Comparison of ENCODE assay signal across 18 cellular contexts in genomic region chr7:139127648-139128047, GRCh38. TPM values are rescaled to one million over a fixed set of nuclear protein-coding genes. Genes with fewer than 3 reads are reported as not detected.
DNase-seq lines count a peak whose midpoint lies in the region; ATAC-seq and TF ChIP-seq lines count a peak whose summit lies in the region.
"Had no signal": no experiment of that assay in that cellular context is flagged by ENCODE, and none has a peak within 500 bp of the region (broad histone marks: within the 10 kb centered on the region; RNA-seq: fewer than 3 reads in every experiment).

No MANE protein-coding gene starts in this region.

- H3K4me3 Mint-ChIP-seq in MCF 10A (ENCODE audit: unreplicated experiment), result no peak overlapping the region
- H3K4me3 Mint-ChIP-seq: activated naive CD8-positive, alpha-beta T cell treated with anti-CD3 and anti-CD28 coated beads for 36 hours had no signal

- H3K4me1 ChIP-seq in breast epithelium (no peaks in the 10 kb centered on the region), osteoblast (ENCODE audit: insufficient read depth, low read length) (peaks cover under 1% of the 10 kb centered on the region), ascending aorta (no peaks in the 10 kb centered on the region)
- no peaks in the 10 kb centered on the region for H3K4me1 ChIP-seq in effector memory CD4-positive, alpha-beta T cell (ENCODE audit: control insufficient read depth, insufficient read depth, low read length, poor library complexity, severe bottlenecking)
- H3K4me1 ChIP-seq: upper lobe of left lung had no signal

- H4K20me1 ChIP-seq in osteoblast (ENCODE audit: insufficient read depth, low read length), result no peaks in the 10 kb centered on the region

- DNase-seq in MCF 10A (ENCODE audit: unreplicated experiment) (no peak), breast epithelium (ENCODE audit: low spot score in 2 of 2) (no peak), MV-4-11 (lab: John Stamatoyannopoulos, UW) (peak; percentile 40), amniotic epithelial cell (ENCODE audit: low read depth) (peak; percentile 6), osteoblast (ENCODE audit: insufficient read length, low spot score, missing footprints) (no peak), ascending aorta (ENCODE audit: low spot score in 2 of 2) (no peak)
- no peak for DNase-seq in effector memory CD4-positive, alpha-beta T cell
- DNase-seq: activated CD4-positive, CD25-positive, alpha-beta regulatory T cell treated with anti-CD3 and anti-CD28 coated beads, Interleukin-2, amount 50 U/mL, for 72 hours; activated naive CD8-positive, alpha-beta T cell treated with anti-CD3 and anti-CD28 coated beads for 36 hours; DMS 273 treated with DMSO at 0.1 percent for 48 hours; GOT3; kidney glomerular epithelial cell; NCI-H1436 treated with DMSO at 0.1 percent for 48 hours; NCI-H446; ovary; stimulated activated CD4-positive, alpha-beta T cell treated with anti-CD3 and anti-CD28 coated beads, Interleukin-4, amount 100 ng/mL, for 4 hours; upper lobe of left lung had no signal

- peak overlapping the region; percentile 31 for H3K27ac Mint-ChIP-seq in MCF 10A (ENCODE audit: low read depth, unreplicated experiment)

- no peak for ATAC-seq in HG02759 (IDR thresholded peaks at IDR 0.05; ENCODE audit: unreplicated experiment)

- intact Hi-C loops in MCF 10A (cut with micrococcal nuclease) (loop anchor here (10.0 kb wide), 1 partner anchor 1727 kb away; no protein-coding TSS in a partner anchor), breast epithelium (cut with DNase I; ENCODE audit: low total_unique reads) (no loop called here), ascending aorta (cut with DNase I) (no loop called here)

- TF ChIP-seq POLR2A in breast epithelium (IDR thresholded peaks at IDR 0.05), result no peak

- no peaks in the 10 kb centered on the region for H3K27me3 ChIP-seq in breast epithelium
- peaks cover 31% of the 10 kb centered on the region for H3K27me3 ChIP-seq in osteoblast (ENCODE audit: insufficient read depth, low read length)
- H3K27me3 ChIP-seq in ascending aorta, result no peaks in the 10 kb centered on the region
- H3K27me3 ChIP-seq in effector memory CD4-positive, alpha-beta T cell (replicated peaks; ENCODE audit: control insufficient read depth, insufficient read depth, low read length, poor library complexity, severe bottlenecking), result no peaks in the 10 kb centered on the region
- H3K27me3 ChIP-seq: ovary, upper lobe of left lung had no signal

- TF ChIP-seq CTCF in MCF 10A (IDR thresholded peaks at IDR 0.05; ENCODE audit: unreplicated experiment) (peak; percentile 8), breast epithelium (IDR thresholded peaks at IDR 0.05) (no peak), osteoblast (IDR thresholded peaks at IDR 0.05; ENCODE audit: extremely low read depth, low read depth, low read length) (peak; percentile 6), ascending aorta (IDR thresholded peaks at IDR 0.05) (no peak)

- H3K9me3 ChIP-seq in breast epithelium (no peaks in the 10 kb centered on the region), osteoblast (ENCODE audit: low read depth, low read length) (no peaks in the 10 kb centered on the region), ascending aorta (no peaks in the 10 kb centered on the region)
- H3K9me3 ChIP-seq in effector memory CD4-positive, alpha-beta T cell (ENCODE audit: control insufficient read depth, low read length), result no peaks in the 10 kb centered on the region
- H3K9me3 ChIP-seq: ovary, upper lobe of left lung had no signal

- H3K36me3 Mint-ChIP-seq in MCF 10A (ENCODE audit: insufficient read depth, unreplicated experiment), result no peaks in the 10 kb centered on the region
- H3K36me3 Mint-ChIP-seq: activated naive CD8-positive, alpha-beta T cell treated with anti-CD3 and anti-CD28 coated beads for 36 hours had no signal

- H3K79me2 ChIP-seq in osteoblast (ENCODE audit: insufficient read depth, low read length), result no peaks in the 10 kb centered on the region

- H2AFZ ChIP-seq in osteoblast (ENCODE audit: low read length), result no peak overlapping the region

- H3K4me1 Mint-ChIP-seq in MCF 10A (ENCODE audit: insufficient read depth, unreplicated experiment), result no peaks in the 10 kb centered on the region

- H3K9me3 Mint-ChIP-seq in MCF 10A (ENCODE audit: unreplicated experiment), result no peaks in the 10 kb centered on the region

- no peak overlapping the region for H3K4me2 ChIP-seq in osteoblast (ENCODE audit: insufficient read depth, low read length)

- POLR2A ChIA-PET in MCF 10A (lab: Yijun Ruan, JAX), result no interaction called here

- H3K4me3 ChIP-seq in breast epithelium (no peak overlapping the region), osteoblast (ENCODE audit: insufficient read depth, low read length) (no peak overlapping the region), ascending aorta (no peak overlapping the region)
- H3K4me3 ChIP-seq in effector memory CD4-positive, alpha-beta T cell (ENCODE audit: insufficient read depth, low read depth, low read length, poor library complexity, severe bottlenecking), result no peak overlapping the region
- H3K4me3 ChIP-seq: ovary, upper lobe of left lung had no signal

- peaks cover 49% of the 10 kb centered on the region for H3K27me3 Mint-ChIP-seq in MCF 10A (ENCODE audit: insufficient read depth, unreplicated experiment)
- H3K27me3 Mint-ChIP-seq: activated naive CD8-positive, alpha-beta T cell treated with anti-CD3 and anti-CD28 coated beads for 36 hours had no signal

- no peak overlapping the region for H3K27ac ChIP-seq in breast epithelium
- no peak overlapping the region for H3K27ac ChIP-seq in osteoblast (ENCODE audit: low read depth, low read length)
- H3K27ac ChIP-seq in ascending aorta, result no peak overlapping the region
- H3K27ac ChIP-seq in effector memory CD4-positive, alpha-beta T cell (ENCODE audit: insufficient read depth, low read length, poor library complexity, severe bottlenecking), result no peak overlapping the region
- H3K27ac ChIP-seq: ovary, upper lobe of left lung had no signal

- CTCF ChIA-PET in MCF 10A (lab: Yijun Ruan, JAX), result interaction anchor here (1.1 to 1.8 kb wide), 2 partner anchors 53 to 59 kb away, joined by 4 to 5 read pairs; no protein-coding TSS in a partner anchor

- H3K36me3 ChIP-seq in breast epithelium (no peaks in the 10 kb centered on the region), osteoblast (ENCODE audit: insufficient read depth, low read length) (no peaks in the 10 kb centered on the region), ascending aorta (no peaks in the 10 kb centered on the region)
- H3K36me3 ChIP-seq in effector memory CD4-positive, alpha-beta T cell (ENCODE audit: control insufficient read depth, insufficient read depth, low read length), result no peaks in the 10 kb centered on the region
- H3K36me3 ChIP-seq: ovary, upper lobe of left lung had no signal

- no TSS peak for BruUV-seq in MCF 10A (replicated peaks; lab: Mats Ljungman, UMichigan)

RNA-seq across cellular contexts. Expression of gene ZC3HAV1, which starts 18.1 kb away (rescaled TPM):
- total RNA-seq in MCF 10A (2022), result 14.2 and 25.7 TPM in 2 replicates
- 10 to 100 TPM; 22.1 to 41.3 (median 37.7) TPM for total RNA-seq in breast epithelium
- 42.4 and 44.5 TPM in 2 replicates for total RNA-seq in osteoblast
- total RNA-seq in ascending aorta, result 25.0 TPM

Comparison
In these comparisons a context has a peak if more than half of its experiments do, and no peak if none do; other contexts are left out.
1. CTCF ChIP-seq: peak in MCF 10A (single experiment) and osteoblast (single experiment); none in breast epithelium (0 of 3) and ascending aorta (0 of 3).
2. DNase-seq: peak in MV-4-11 (single experiment) and amniotic epithelial cell (single experiment); none in MCF 10A (single experiment), breast epithelium (0 of 2), osteoblast (single experiment), ascending aorta (0 of 2) and effector memory CD4-positive, alpha-beta T cell (0 of 3).